In the genomic region with DNA sequence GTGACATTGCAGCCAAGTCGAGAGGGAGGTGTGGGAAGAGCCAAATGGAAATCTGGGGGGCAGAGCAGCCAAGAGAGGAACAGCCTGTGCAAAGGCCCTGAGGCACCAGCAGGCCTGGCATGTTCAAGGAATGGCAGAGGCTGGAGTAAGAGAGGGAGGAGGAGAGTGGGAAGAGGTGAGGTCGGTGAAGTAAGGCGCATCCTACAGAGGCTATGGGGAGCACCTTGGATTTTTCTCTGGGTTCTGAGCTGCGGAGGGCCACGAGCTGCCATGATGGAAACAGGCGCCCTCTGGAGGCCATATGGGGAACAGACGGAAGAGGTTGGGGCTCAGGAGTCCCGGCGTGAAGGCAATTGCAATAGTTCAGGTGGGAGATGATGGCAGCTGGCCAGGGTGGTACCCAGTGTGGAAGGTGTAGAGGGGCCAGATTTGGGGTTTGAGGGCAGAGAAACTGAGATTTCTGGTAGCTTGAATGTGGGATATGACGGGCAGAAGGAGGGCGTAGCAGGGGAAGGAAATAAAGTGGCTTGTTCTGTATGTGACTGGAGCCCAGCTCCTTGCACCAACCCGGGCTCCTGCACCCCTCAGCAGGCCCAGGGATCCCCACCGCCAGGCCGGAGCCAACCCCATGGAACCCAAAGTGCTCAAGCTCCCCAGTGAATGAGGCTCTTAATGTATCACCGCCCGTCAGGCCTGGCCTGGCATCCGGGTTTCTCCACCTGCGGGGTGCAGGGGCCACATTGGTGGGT, we compare ENCODE assay signal across 7 cellular contexts. TPM values are rescaled to one million over a fixed set of nuclear protein-coding genes. Genes with fewer than 3 reads are reported as not detected.
DNase-seq lines count a peak whose midpoint lies in the region; ATAC-seq, FAIRE-seq and TF ChIP-seq lines count a peak whose summit lies in the region.
"Had no signal": no experiment of that assay in that cellular context is flagged by ENCODE, and none has a peak within 500 bp of the region (broad histone marks: within the 10 kb centered on the region; RNA-seq: fewer than 3 reads in every experiment).

No MANE protein-coding gene starts in this region.

- no peaks in the 10 kb centered on the region for H3K9me3 ChIP-seq in left ventricle myocardium inferior (replicated peaks)

- DNase-seq in NCI-H526 (lab: John Stamatoyannopoulos, UW) = peak; percentile 36 to 72
- DNase-seq in NCI-H526 treated with DMSO at 0.1 percent for 48 hours (lab: John Stamatoyannopoulos, UW) = no peak
- peak; percentile 53 for DNase-seq in activated CD4-positive, alpha-beta T cell treated with anti-CD3 and anti-CD28 coated beads, Interleukin-2, amount 50 U/mL, for 1 hour
- peak; percentile 37 for DNase-seq in left ventricle myocardium inferior
- DNase-seq in urothelium cell line (ENCODE audit: low spot score) = peak; percentile 54

- FAIRE-seq in urothelium cell line (lab: Jason Lieb, UNC) = no peak
- FAIRE-seq: G401.6 had no signal

- no peaks in the 10 kb centered on the region for H3K36me3 ChIP-seq in left ventricle myocardium inferior

- H3K27ac ChIP-seq in left ventricle myocardium inferior (replicated peaks) = no peak overlapping the region

- ATAC-seq in HG03565 (IDR thresholded peaks at IDR 0.05; ENCODE audit: unreplicated experiment) = no peak

- no peak overlapping the region for H3K4me3 ChIP-seq in left ventricle myocardium inferior

- peak; percentile 71 for TF ChIP-seq CTCF in left ventricle myocardium inferior (IDR thresholded peaks at IDR 0.05; ENCODE audit: borderline replicate concordance)

- intact Hi-C loops in left ventricle myocardium inferior (cut with micrococcal nuclease) = no loop called here

- no peaks in the 10 kb centered on the region for H3K27me3 ChIP-seq in left ventricle myocardium inferior (ENCODE audit: low read depth)

- peaks cover 12% of the 10 kb centered on the region for H3K4me1 ChIP-seq in left ventricle myocardium inferior

RNA-seq across cellular contexts. Expression of a gene that starts 20.5 kb away (rescaled TPM):
- total RNA-seq in left ventricle myocardium inferior = 52.7 TPM

RNA-seq across cellular contexts. Expression of a gene that starts 20.9 kb away (rescaled TPM):
- total RNA-seq in left ventricle myocardium inferior = 15.6 TPM

RNA-seq across cellular contexts. Expression of a gene that starts 21.7 kb away (rescaled TPM):
- 5.9 TPM for total RNA-seq in left ventricle myocardium inferior

RNA-seq across cellular contexts. Expression of a gene that starts 49.8 kb away (rescaled TPM):
- 7.9 TPM for total RNA-seq in left ventricle myocardium inferior
